1 cellular context compared by ENCODE assay signal in the genomic region with DNA sequence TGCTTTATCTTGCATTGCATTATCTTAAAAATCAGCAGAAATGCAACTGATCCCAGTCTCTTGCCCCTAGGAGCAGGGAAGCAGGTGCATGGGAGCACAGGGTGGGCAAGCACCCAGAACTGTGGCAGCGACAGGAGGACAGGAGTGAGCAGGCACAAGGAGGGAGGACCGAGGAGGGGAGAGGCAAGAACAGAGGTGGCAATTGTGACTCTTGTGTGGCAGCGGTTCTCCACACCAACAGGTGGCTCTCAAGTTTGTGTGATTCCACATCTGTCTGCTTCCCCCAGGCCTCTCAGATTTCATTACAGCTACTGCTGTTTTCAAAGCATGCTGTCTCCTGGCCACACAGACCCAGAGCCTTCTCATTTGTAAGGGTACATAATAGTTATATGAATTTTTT.
TF ChIP-seq lines count a peak whose summit lies in the region.

No MANE protein-coding gene starts in this region.

TF ChIP-seq in H1, 55 proteins besides CTCF, POLR2A, EP300 and RAD21 (continued from another document):
- TF ChIP-seq RFX5 (IDR thresholded peaks at IDR 0.05; ENCODE audit: borderline replicate concordance, low read depth, low read length) (no peak), SIRT6 (IDR thresholded peaks at IDR 0.05; ENCODE audit: low read length) (no peak), SAP30 (IDR thresholded peaks at IDR 0.05; ENCODE audit: insufficient read depth, insufficient replicate concordance, low read length) (no peak), CTBP2 (IDR thresholded peaks at IDR 0.05; ENCODE audit: borderline replicate concordance, insufficient read depth, insufficient read length, low read length) (no peak)
- TF ChIP-seq, protein P1, sequence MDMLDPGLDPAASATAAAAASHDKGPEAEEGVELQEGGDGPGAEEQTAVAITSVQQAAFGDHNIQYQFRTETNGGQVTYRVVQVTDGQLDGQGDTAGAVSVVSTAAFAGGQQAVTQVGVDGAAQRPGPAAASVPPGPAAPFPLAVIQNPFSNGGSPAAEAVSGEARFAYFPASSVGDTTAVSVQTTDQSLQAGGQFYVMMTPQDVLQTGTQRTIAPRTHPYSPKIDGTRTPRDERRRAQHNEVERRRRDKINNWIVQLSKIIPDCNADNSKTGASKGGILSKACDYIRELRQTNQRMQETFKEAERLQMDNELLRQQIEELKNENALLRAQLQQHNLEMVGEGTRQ (IDR thresholded peaks at IDR 0.05; ENCODE audit: low read length): no peak
TF ChIP-seq in H1: peak in this region for 0.
